16 cellular contexts compared by ENCODE assay signal in genomic region chr9:126673689-126674364, GRCh38.
DNase-seq lines count a peak whose midpoint lies in the region; ATAC-seq and TF ChIP-seq lines count a peak whose summit lies in the region.
"Had no signal": no experiment of that assay in that cellular context is flagged by ENCODE, and none has a peak within 500 bp of the region (broad histone marks: within the 10 kb centered on the region; RNA-seq: fewer than 3 reads in every experiment).

No MANE protein-coding gene starts in this region.

- no peak for ATAC-seq in left colon
- ATAC-seq: gastroesophageal sphincter; sciatic nerve; stimulated activated naive B cell treated with anti-CD40 and anti-IgM and Interleukin-4, amounts not matched to agents 10 μg/mL and 1 μg/mL and 100 μg/mL, for 72 hours had no signal

- H3K4me1 ChIP-seq in SK-N-SH (ENCODE audit: control insufficient read depth in 1 of 2, insufficient read depth in 2 of 2, low read depth in 1 of 2, low read length in 1 of 2) (peaks cover 0 to 18% of the 10 kb centered on the region in 2 experiments; a peak in 1 of 4 replicates), uterus (no peaks in the 10 kb centered on the region), Karpas-422 (ENCODE audit: low read length) (no peaks in the 10 kb centered on the region)
- H3K4me1 ChIP-seq: vagina had no signal

- H3K79me2 ChIP-seq in SK-N-SH (ENCODE audit: insufficient read depth) (no peaks in the 10 kb centered on the region), Karpas-422 (ENCODE audit: low read length) (no peaks in the 10 kb centered on the region)

- H4K20me1 ChIP-seq in SK-N-SH (ENCODE audit: insufficient read depth) (no peaks in the 10 kb centered on the region), Karpas-422 (ENCODE audit: insufficient read depth, low read depth, low read length) (no peaks in the 10 kb centered on the region)

- POLR2A ChIA-PET in SK-N-SH (lab: Yijun Ruan, JAX) = no interaction called here

- H3K9me3 ChIP-seq in SK-N-SH (no peaks in the 10 kb centered on the region), uterus (no peaks in the 10 kb centered on the region), Karpas-422 (ENCODE audit: low read length) (no peaks in the 10 kb centered on the region)
- H3K9me3 ChIP-seq: gastroesophageal sphincter, left ventricle myocardium inferior, vagina had no signal

- TF ChIP-seq POLR2A in uterus (IDR thresholded peaks at IDR 0.05) = no peak

- DNase-seq in COR-L47 (lab: John Stamatoyannopoulos, UW) (peak; percentile 83), NCI-H1417 (lab: John Stamatoyannopoulos, UW) (peak in 2 of 3 experiments; percentile 87 to 95), SK-N-SH (peak; percentile 76), islet precursor cell (peak; percentile 79), uterus (no peak), left colon (no peak), HuH-7 (ENCODE audit: low spot score) (no peak), Karpas-422 (no peak)
- DNase-seq: activated naive CD4-positive, alpha-beta T cell; DND-41; left ventricle myocardium inferior; NCI-H226; stimulated activated naive B cell treated with anti-CD40 and anti-IgM and Interleukin-4, amounts not matched to agents 10 μg/mL and 1 μg/mL and 100 μg/mL, for 72 hours had no signal

- CTCF ChIA-PET in SK-N-SH (lab: Yijun Ruan, JAX) = interaction anchor here (0.6 to 4.9 kb wide), 8 partner anchors 9 to 173 kb away, joined by 3 to 29 read pairs (median 6); no protein-coding TSS in a partner anchor

- no peaks in the 10 kb centered on the region for H3F3A ChIP-seq in SK-N-SH (replicated peaks; ENCODE audit: insufficient read depth)

- H3K4me3 ChIP-seq in SK-N-SH (ENCODE audit: low read depth in 2 of 2, low read length in 1 of 2) (no peak overlapping the region), uterus (no peak overlapping the region), Karpas-422 (ENCODE audit: low read length) (no peak overlapping the region)
- H3K4me3 ChIP-seq: gastroesophageal sphincter, left ventricle myocardium inferior, vagina had no signal

- intact Hi-C loops in uterus (cut with DNase I; ENCODE audit: low total_unique reads) = no loop called here
- intact Hi-C loops in left colon (cut with DNase I, micrococcal nuclease) = no loop called here

- no peaks in the 10 kb centered on the region for H3K36me3 ChIP-seq in SK-N-SH (replicated peaks in 1 of 2; ENCODE audit: control insufficient read depth in 1 of 2, insufficient read depth in 2 of 2, low read length in 1 of 2)
- no peaks in the 10 kb centered on the region for H3K36me3 ChIP-seq in uterus
- H3K36me3 ChIP-seq in Karpas-422 (ENCODE audit: insufficient read depth, low read length) = no peaks in the 10 kb centered on the region
- H3K36me3 ChIP-seq: gastroesophageal sphincter, left ventricle myocardium inferior, vagina had no signal

- TF ChIP-seq EP300 in SK-N-SH (IDR thresholded peaks at IDR 0.05; ENCODE audit: borderline replicate concordance in 1 of 2, low read depth in 1 of 2, low read length in 1 of 2) = no peak

- H3K27me3 ChIP-seq in SK-N-SH (ENCODE audit: insufficient read depth) = peaks cover 39% of the 10 kb centered on the region
- peaks cover 0 to 24% of the 10 kb centered on the region in 2 donors for H3K27me3 ChIP-seq in uterus
- H3K27me3 ChIP-seq in Karpas-422 (ENCODE audit: low read length) = no peaks in the 10 kb centered on the region

- H3K4me2 ChIP-seq in SK-N-SH = no peak overlapping the region
- no peak overlapping the region for H3K4me2 ChIP-seq in Karpas-422 (ENCODE audit: low read depth, low read length, poor library complexity, severe bottlenecking)

- H2AFZ ChIP-seq in SK-N-SH (ENCODE audit: low read depth) (no peak overlapping the region), Karpas-422 (ENCODE audit: low read length) (no peak overlapping the region)

- H3K9me2 ChIP-seq in SK-N-SH = no peaks in the 10 kb centered on the region
- no peaks in the 10 kb centered on the region for H3K9me2 ChIP-seq in Karpas-422 (replicated peaks; ENCODE audit: insufficient read depth, low read length)

- no peak for TF ChIP-seq RAD21 in SK-N-SH (IDR thresholded peaks at IDR 0.05; ENCODE audit: low read length)

- no peak for TF ChIP-seq CTCF in SK-N-SH (IDR thresholded peaks at IDR 0.05)
- TF ChIP-seq CTCF in uterus (IDR thresholded peaks at IDR 0.05) = no peak

- H3K9ac ChIP-seq in SK-N-SH (no peak overlapping the region), Karpas-422 (ENCODE audit: low read length) (no peak overlapping the region)

- no peak overlapping the region for H3K27ac ChIP-seq in SK-N-SH (ENCODE audit: low read depth in 2 of 2, low read length in 1 of 2)
- no peak overlapping the region for H3K27ac ChIP-seq in uterus
- no peak overlapping the region for H3K27ac ChIP-seq in Karpas-422 (ENCODE audit: low read length)
- H3K27ac ChIP-seq: gastroesophageal sphincter, left ventricle myocardium inferior, vagina had no signal

- 38% methylated on average over 7 of the region's 13 CpGs for WGBS in SK-N-SH (ENCODE audit: low lambda C conversion rate)

TF ChIP-seq in SK-N-SH, 30 proteins besides CTCF, POLR2A, EP300 and RAD21:
- TF ChIP-seq GATA2 (CRISPR knock-in tag; IDR thresholded peaks at IDR 0.05) = 0 out of 2 replicates have a peak, but pooled peaks have one; percentile 48
- no peak for TF ChIP-seq REST (IDR thresholded peaks at IDR 0.05; ENCODE audit: low read depth, low read length)
- TF ChIP-seq JUND (IDR thresholded peaks at IDR 0.05) = no peak
- TF ChIP-seq FOXJ3 (CRISPR knock-in tag; IDR thresholded peaks at IDR 0.05) = peak; percentile 59; the same call in 1 of the 2 replicates
TF ChIP-seq in SK-N-SH: peak in this region for 2.

Comparison
In these comparisons a context has a peak if more than half of its experiments do, and no peak if none do; other contexts are left out.
1. DNase-seq: peak in COR-L47 (single experiment), NCI-H1417 (2 of 3), SK-N-SH (single experiment) and islet precursor cell (single experiment); none in uterus (0 of 2), left colon (0 of 2), HuH-7 (single experiment) and Karpas-422 (single experiment).